Comparison of ENCODE assay signal across 31 cellular contexts in the genomic region with DNA sequence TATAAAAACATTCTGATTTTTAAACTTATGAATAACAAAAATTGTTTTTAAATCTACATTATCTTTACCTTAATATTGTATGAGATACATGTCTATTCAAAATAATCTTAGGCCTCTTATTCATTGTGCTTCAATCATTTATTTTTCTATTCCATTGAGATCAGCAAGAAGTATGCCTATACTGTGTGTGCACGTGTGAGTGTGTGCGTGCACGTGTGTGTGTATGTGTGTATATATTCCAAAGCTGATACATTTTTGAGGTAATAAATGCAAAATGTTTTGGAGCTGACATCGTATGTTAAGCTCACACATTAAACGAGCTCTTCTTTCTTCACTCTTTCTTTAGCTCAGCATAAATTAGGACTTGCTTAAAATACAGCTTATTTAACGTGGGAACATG.
"Had no signal": no experiment of that assay in that cellular context is flagged by ENCODE, and none has a peak within 500 bp of the region (broad histone marks: within the 10 kb centered on the region; RNA-seq: fewer than 3 reads in every experiment).

No MANE protein-coding gene starts in this region.

- H3K4me1 Mint-ChIP-seq: activated B cell treated with CpG ODN at 0.5 μM for 24 hours; activated T-helper 17 cell treated with anti-CD3 and anti-CD28 coated beads, Interleukin-2, amount 50 U/mL, for 72 hours; T-helper 17 cell had no signal

- H3K27me3 Mint-ChIP-seq: activated B cell treated with CpG ODN at 0.5 μM for 24 hours; activated CD8-positive, alpha-beta T cell treated with anti-CD3 and anti-CD28 coated beads for 36 hours; activated naive CD8-positive, alpha-beta T cell; activated T-helper 17 cell treated with anti-CD3 and anti-CD28 coated beads, Interleukin-2, amount 50 U/mL, for 72 hours; effector memory CD8-positive, alpha-beta T cell; T-helper 17 cell had no signal

- H3K27ac Mint-ChIP-seq: activated B cell treated with CpG ODN at 0.5 μM for 24 hours; activated CD8-positive, alpha-beta T cell treated with anti-CD3 and anti-CD28 coated beads for 36 hours; activated naive CD8-positive, alpha-beta T cell; activated T-helper 17 cell treated with anti-CD3 and anti-CD28 coated beads, Interleukin-2, amount 50 U/mL, for 72 hours; effector memory CD8-positive, alpha-beta T cell; T-helper 17 cell; T-helper 2 cell treated with Interferon-gamma antibody and Interleukin-4, amounts not matched to agents 5 μg/mL and 100 μg/mL, for 36 hours had no signal

- H3K9me3 Mint-ChIP-seq: activated B cell treated with CpG ODN at 0.5 μM for 24 hours; activated T-cell treated with anti-CD3 and anti-CD28 coated beads, Interleukin-2, amount 50 U/mL, for 4 hours; effector memory CD8-positive, alpha-beta T cell; T-helper 2 cell treated with Interferon-gamma antibody and Interleukin-4, amounts not matched to agents 5 μg/mL and 100 μg/mL, for 36 hours had no signal

- H3K4me3 ChIP-seq: body of pancreas, esophagus muscularis mucosa, gastrocnemius medialis had no signal

- H3K4me1 ChIP-seq: body of pancreas, esophagus muscularis mucosa, foreskin keratinocyte, gastrocnemius medialis had no signal

- H3K9me3 ChIP-seq: body of pancreas, esophagus muscularis mucosa, gastrocnemius medialis had no signal

- ATAC-seq: activated CD4-positive, CD25-positive, alpha-beta regulatory T cell treated with anti-CD3 and anti-CD28 coated beads, Interleukin-2, amount 50 U/mL, for 24 hours; activated CD8-positive, alpha-beta T cell treated with anti-CD3 and anti-CD28 coated beads for 36 hours; activated T-cell treated with anti-CD3 and anti-CD28 coated beads, Interleukin-2, amount 50 U/mL, for 4 hours; activated T-helper 17 cell treated with anti-CD3 and anti-CD28 coated beads, Interleukin-2, amount 50 U/mL, for 72 hours; body of pancreas; effector memory CD8-positive, alpha-beta T cell; foreskin keratinocyte; gastrocnemius medialis; T-helper 17 cell had no signal

- DNase-seq: activated B cell treated with CpG ODN at 0.5 μM for 24 hours; activated CD4-positive, alpha-beta T cell treated with anti-CD3 and anti-CD28 coated beads for 48 hours; activated CD4-positive, alpha-beta T cell treated with anti-CD3 and anti-CD28 coated beads, Interleukin-2, amount 50 U/mL, for 1 hour; activated CD4-positive, alpha-beta T cell treated with anti-CD3 and anti-CD28 coated beads, Interleukin-2, amount 50 U/mL, for 48 hours; activated CD8-positive, alpha-beta memory T cell treated with anti-CD3 and anti-CD28 coated beads for 24 hours; activated CD8-positive, alpha-beta T cell treated with anti-CD3 and anti-CD28 coated beads for 36 hours; activated effector memory CD4-positive, alpha-beta T cell treated with Interleukin-2 at 50 U/mL for 16 hours; activated gamma-delta T cell treated with Interleukin-2 at 50 U/mL for 16 hours; activated naive CD4-positive, alpha-beta T cell treated with anti-CD3 and anti-CD28 coated beads, Interleukin-2, amount 50 U/mL, for 16 hours; activated naive CD4-positive, alpha-beta T cell treated with Interleukin-2 at 50 U/mL for 16 hours; activated T-cell treated with anti-CD3 and anti-CD28 coated beads, Interleukin-2, amount 50 U/mL, for 4 hours; amygdala; aorta; body of pancreas; caudate nucleus; cortex of kidney; dermis blood vessel endothelial cell; effector CD4-positive, alpha-beta T cell; effector memory CD8-positive, alpha-beta T cell; erythroblast; foreskin keratinocyte; gastrocnemius medialis; T-helper 1 cell; T-helper 17 cell; T1000; WERI-Rb-1 had no signal

- H3K36me3 Mint-ChIP-seq: activated naive CD8-positive, alpha-beta T cell had no signal

- H3K27me3 ChIP-seq: body of pancreas, esophagus muscularis mucosa, foreskin keratinocyte, gastrocnemius medialis had no signal

- H3K36me3 ChIP-seq: esophagus muscularis mucosa, gastrocnemius medialis, WERI-Rb-1 had no signal

- H3K27ac ChIP-seq: body of pancreas, esophagus muscularis mucosa, foreskin keratinocyte, gastrocnemius medialis, WERI-Rb-1 had no signal

- H3K4me3 Mint-ChIP-seq: activated B cell treated with CpG ODN at 0.5 μM for 24 hours; activated CD8-positive, alpha-beta T cell treated with anti-CD3 and anti-CD28 coated beads for 36 hours; activated naive CD8-positive, alpha-beta T cell; activated T-cell treated with anti-CD3 and anti-CD28 coated beads, Interleukin-2, amount 50 U/mL, for 4 hours; activated T-helper 17 cell treated with anti-CD3 and anti-CD28 coated beads, Interleukin-2, amount 50 U/mL, for 72 hours; effector memory CD8-positive, alpha-beta T cell; T-helper 17 cell; T-helper 2 cell treated with Interferon-gamma antibody and Interleukin-4, amounts not matched to agents 5 μg/mL and 100 μg/mL, for 36 hours had no signal
